Comparison of ENCODE assay signal across 9 cellular contexts in genomic region chr5:174045470-174046025, GRCh38. TPM values are rescaled to one million over a fixed set of nuclear protein-coding genes. Genes with fewer than 3 reads are reported as not detected.
DNase-seq lines count a peak whose midpoint lies in the region; ATAC-seq and TF ChIP-seq lines count a peak whose summit lies in the region.
"Had no signal": no experiment of that assay in that cellular context is flagged by ENCODE, and none has a peak within 500 bp of the region (broad histone marks: within the 10 kb centered on the region; RNA-seq: fewer than 3 reads in every experiment).

Gene NSG2, plus strand, starts transcription at chr5:174045706. Its CDS starts 1,050 bp downstream, at chr5:174046756.

- no peaks in the 10 kb centered on the region for H3K9me3 Mint-ChIP-seq in activated naive CD8-positive, alpha-beta T cell treated with anti-CD3 and anti-CD28 coated beads, Interleukin-2, amount 50 U/mL, for 24 hours
- no peaks in the 10 kb centered on the region for H3K9me3 Mint-ChIP-seq in progenitor cell of endocrine pancreas (ENCODE audit: low read depth)

- DNase-seq in DMS153 treated with DMSO at 0.1 percent for 48 hours (lab: John Stamatoyannopoulos, UW; ENCODE audit: unreplicated experiment) (peak; percentile 59), NCI-H526 treated with DMSO at 0.1 percent for 48 hours (lab: John Stamatoyannopoulos, UW) (peak; percentile 53), Right ventricle myocardium superior (peak; percentile 89), progenitor cell of endocrine pancreas (ENCODE audit: low spot score, unreplicated experiment) (peak; percentile 89), mesenteric fat pad (ENCODE audit: low spot score) (no peak)
- DNase-seq in activated naive CD8-positive, alpha-beta T cell treated with anti-CD3 and anti-CD28 coated beads, Interleukin-2, amount 50 U/mL, for 24 hours = peak; percentile 28

- H3K27ac Mint-ChIP-seq in activated naive CD8-positive, alpha-beta T cell treated with anti-CD3 and anti-CD28 coated beads, Interleukin-2, amount 50 U/mL, for 24 hours = no peak within 1 kb of the TSS
- no peak within 1 kb of the TSS for H3K27ac Mint-ChIP-seq in progenitor cell of endocrine pancreas

- intact Hi-C loops in Right ventricle myocardium superior (cut with DNase I) = loop anchor here (2.0 kb wide), 1 partner anchor 265 kb away; no protein-coding TSS in a partner anchor

- no peak within 1 kb of the TSS for H3K4me3 Mint-ChIP-seq in activated naive CD8-positive, alpha-beta T cell treated with anti-CD3 and anti-CD28 coated beads, Interleukin-2, amount 50 U/mL, for 24 hours
- peak within 1 kb of the TSS; percentile 15 for H3K4me3 Mint-ChIP-seq in progenitor cell of endocrine pancreas (ENCODE audit: low read depth)

- TF ChIP-seq CTCF in progenitor cell of endocrine pancreas (IDR thresholded peaks at IDR 0.05; ENCODE audit: unreplicated experiment) = peak; percentile 95

- peak; percentile 98 for ATAC-seq in GM21360 (IDR thresholded peaks at IDR 0.05; ENCODE audit: unreplicated experiment)
- ATAC-seq in HG03571 (IDR thresholded peaks at IDR 0.05; ENCODE audit: unreplicated experiment) = peak; percentile 75
- ATAC-seq in activated naive CD8-positive, alpha-beta T cell treated with anti-CD3 and anti-CD28 coated beads, Interleukin-2, amount 50 U/mL, for 24 hours = peak; percentile 65
- ATAC-seq in Right ventricle myocardium superior (ENCODE audit: poor library complexity) = peak; percentile 99

- peaks cover 17% of the 10 kb centered on the region for H3K27me3 Mint-ChIP-seq in activated naive CD8-positive, alpha-beta T cell treated with anti-CD3 and anti-CD28 coated beads, Interleukin-2, amount 50 U/mL, for 24 hours
- H3K27me3 Mint-ChIP-seq in progenitor cell of endocrine pancreas = peaks cover 25% of the 10 kb centered on the region

- no peaks in the 10 kb centered on the region for H3K4me1 Mint-ChIP-seq in activated naive CD8-positive, alpha-beta T cell treated with anti-CD3 and anti-CD28 coated beads, Interleukin-2, amount 50 U/mL, for 24 hours
- no peaks in the 10 kb centered on the region for H3K4me1 Mint-ChIP-seq in progenitor cell of endocrine pancreas (ENCODE audit: low read depth)

- H3K36me3 Mint-ChIP-seq in activated naive CD8-positive, alpha-beta T cell treated with anti-CD3 and anti-CD28 coated beads, Interleukin-2, amount 50 U/mL, for 24 hours (ENCODE audit: low read depth) = no peaks in the 10 kb centered on the region
- H3K36me3 Mint-ChIP-seq in progenitor cell of endocrine pancreas (ENCODE audit: insufficient read depth) = no peaks in the 10 kb centered on the region

RNA-seq across cellular contexts. Expression of gene NSG2, which starts in this region (rescaled TPM):
- total RNA-seq in Right ventricle myocardium superior (0.11 TPM), progenitor cell of endocrine pancreas (1.4 and 1.6 TPM in 2 replicates), mesenteric fat pad (0.16 TPM)
- total RNA-seq: suprapubic skin had no signal

Comparison
In these comparisons a context has a peak if more than half of its experiments do, and no peak if none do; other contexts are left out.
1. Peak in DNase-seq and ATAC-seq in Right ventricle myocardium superior; RNA of the gene not detected or under 1 TPM.